ENCODE assay signal across 8 cellular contexts in the genomic region with DNA sequence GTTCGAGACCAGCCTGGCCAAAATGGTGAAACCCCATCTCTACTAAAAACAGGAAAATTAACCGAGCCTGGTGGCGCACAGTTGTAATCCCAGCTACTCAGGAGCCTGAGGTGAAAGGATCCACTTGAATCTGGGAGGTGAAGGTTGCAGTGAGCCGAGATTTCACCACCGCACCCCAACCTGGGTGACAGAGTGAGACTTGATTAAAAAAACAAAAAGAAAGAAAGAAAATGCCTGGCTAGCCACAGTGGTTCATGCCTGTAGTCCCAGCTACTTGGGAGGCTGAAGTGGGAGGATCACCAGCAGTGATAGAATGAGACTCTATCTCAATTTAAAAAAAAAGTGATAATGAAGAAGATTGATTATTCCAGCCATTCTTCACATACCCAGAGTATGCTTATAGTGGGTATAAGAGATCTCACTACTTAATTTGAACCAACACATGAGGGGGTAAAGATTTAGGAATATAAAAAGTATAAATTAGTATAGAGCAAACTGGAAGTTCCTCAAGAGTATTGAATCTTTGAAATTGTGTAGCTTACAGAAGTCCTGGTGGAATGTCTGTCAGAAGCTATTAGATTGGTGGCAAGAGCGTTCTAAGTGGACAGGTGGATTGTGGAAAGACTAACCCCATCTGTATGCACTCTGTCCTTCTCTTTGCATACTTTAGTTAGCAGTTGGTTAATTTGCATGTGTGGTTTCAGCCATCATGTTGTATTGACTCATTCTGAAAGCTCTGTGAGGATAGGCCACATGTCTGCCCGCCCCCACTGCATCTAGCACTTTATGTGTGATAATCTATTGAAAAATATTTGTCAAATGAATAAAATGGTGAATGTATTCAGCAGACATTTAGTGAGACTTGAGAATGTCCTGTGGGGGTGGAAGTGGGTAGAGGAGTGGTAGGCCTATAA. TPM values are rescaled to one million over a fixed set of nuclear protein-coding genes. Genes with fewer than 3 reads are reported as not detected.
DNase-seq lines count a peak whose midpoint lies in the region; ATAC-seq and TF ChIP-seq lines count a peak whose summit lies in the region.

No MANE protein-coding gene starts in this region.

- peaks cover 10% of the 10 kb centered on the region for H3K4me1 ChIP-seq in testis

- no peak for TF ChIP-seq POLR2A in testis (IDR thresholded peaks at IDR 0.05)

- H3K27me3 ChIP-seq in testis, result no peaks in the 10 kb centered on the region

- peak; percentile 89 for ATAC-seq in HG03108 (IDR thresholded peaks at IDR 0.05; ENCODE audit: unreplicated experiment)
- no peak for ATAC-seq in sciatic nerve

- no peak overlapping the region for H3K27ac ChIP-seq in testis

- intact Hi-C loops in head of caudate nucleus (cut with DNase I), result no loop called here
- intact Hi-C loops in testis (cut with DNase I; ENCODE audit: low total_unique reads), result no loop called here
- intact Hi-C loops in sciatic nerve (cut with DNase I), result no loop called here

- no peak overlapping the region for H3K4me3 ChIP-seq in testis

- H3K36me3 ChIP-seq in testis (ENCODE audit: low read depth, missing control alignments), result no peaks in the 10 kb centered on the region

- no peaks in the 10 kb centered on the region for H3K9me3 ChIP-seq in testis

- no peak for TF ChIP-seq CTCF in testis (IDR thresholded peaks at IDR 0.05)

- WGBS in testis, 2 donors, result 92 to 95% methylated on average over 7 of the region's 7 CpGs

- DNase-seq in activated naive CD4-positive, alpha-beta T cell treated with Interleukin-2 at 50 U/mL for 16 hours, result peak; percentile 66
- DNase-seq in activated naive CD4-positive, alpha-beta T cell (lab: John Stamatoyannopoulos, UW), result no peak
- DNase-seq in activated CD4-positive, alpha-beta T cell treated with anti-CD3 and anti-CD28 coated beads for 4 hours, result peak; percentile 45 to 54
- DNase-seq in head of caudate nucleus, result peak in 40 of 42 donors; percentile 6 to 84 (median 52)
- no peak for DNase-seq in testis
- no peak for DNase-seq in sciatic nerve (ENCODE audit: low spot score)
- no peak for DNase-seq in NCI-H446 treated with DMSO at 0.1 percent for 48 hours (lab: John Stamatoyannopoulos, UW)

RNA-seq across cellular contexts. Expression of gene RLF, which starts 25.0 kb away (rescaled TPM):
- 10 to 100 TPM; 27.2 to 28.4 TPM for total RNA-seq in testis
- 16.4 TPM for polyA plus RNA-seq in testis (ENCODE audit: insufficient read depth, low read depth, low replicate concordance)
- total RNA-seq in sciatic nerve, result 23.8 TPM

Comparison
In these comparisons a context has a peak if more than half of its experiments do, and no peak if none do; other contexts are left out.
1. DNase-seq: peak in activated naive CD4-positive, alpha-beta T cell treated with Interleukin-2 at 50 U/mL for 16 hours (single experiment), activated CD4-positive, alpha-beta T cell treated with anti-CD3 and anti-CD28 coated beads for 4 hours (2 of 2) and head of caudate nucleus (40 of 42); none in activated naive CD4-positive, alpha-beta T cell (0 of 4), testis (single experiment), sciatic nerve (single experiment) and NCI-H446 treated with DMSO at 0.1 percent for 48 hours (single experiment).